Comparison of ENCODE assay signal across 14 cellular contexts in the genomic region with DNA sequence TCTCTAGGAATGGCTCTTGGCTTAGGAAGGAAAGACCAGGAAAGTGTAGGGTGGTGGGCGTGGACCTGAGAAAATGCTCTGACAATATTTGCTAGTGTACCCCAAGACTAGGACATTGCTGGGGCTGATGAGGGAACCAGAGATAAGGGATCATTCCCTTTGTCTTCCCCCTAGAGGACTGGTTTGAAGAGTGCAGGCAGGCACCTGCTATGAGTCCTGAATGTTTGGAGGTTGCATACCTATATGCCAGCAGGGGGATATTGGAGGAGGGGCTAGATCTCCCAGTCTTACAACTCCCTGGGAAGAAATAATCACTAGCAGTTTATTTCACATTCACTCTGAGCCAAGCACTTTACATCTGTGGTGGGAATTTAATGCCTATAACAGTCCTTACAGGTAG. TPM values are rescaled to one million over a fixed set of nuclear protein-coding genes. Genes with fewer than 3 reads are reported as not detected.
DNase-seq lines count a peak whose midpoint lies in the region; ATAC-seq, FAIRE-seq and TF ChIP-seq lines count a peak whose summit lies in the region.
"Had no signal": no experiment of that assay in that cellular context is flagged by ENCODE, and none has a peak within 500 bp of the region (broad histone marks: within the 10 kb centered on the region; RNA-seq: fewer than 3 reads in every experiment).

No MANE protein-coding gene starts in this region.

- no peaks in the 10 kb centered on the region for H3K79me2 ChIP-seq in K562 (ENCODE audit: control insufficient read depth, insufficient read depth, low read length)

- ATAC-seq in K562, result peak; percentile 52
- peak; percentile 43 to 54 for ATAC-seq in naive thymus-derived CD8-positive, alpha-beta T cell
- ATAC-seq: stimulated activated effector memory CD8-positive, alpha-beta T cell treated with anti-CD3 and anti-CD28 coated beads, Interleukin-12 subunit alpha, Interleukin-12 subunit beta, amount 100 ng/mL, for 72 hours had no signal

- no peak overlapping the region for H2AFZ ChIP-seq in K562 (ENCODE audit: low read depth, low read length)

- H3K4me3 ChIP-seq in GM12875 (ENCODE audit: low read depth, low read length) (no peak overlapping the region), K562 (no peak overlapping the region), colonic mucosa (no peak overlapping the region)
- H3K4me3 ChIP-seq: transverse colon had no signal

- no peak for TF ChIP-seq EP300 in K562 (IDR thresholded peaks at IDR 0.05; ENCODE audit: low read length)

- in situ Hi-C loops in KBM-7 (cut with MboI; ENCODE audit: low pct_unique_long_range_greater_than_20kb, low sequenced_read_pairs), result no loop called here
- in situ Hi-C loops in K562 (cut with MboI), result no loop called here

- H3K4me2 ChIP-seq in K562 (ENCODE audit: insufficient read depth, low read length), result no peak overlapping the region
- H3K4me2 ChIP-seq: SK-N-SH had no signal

- H3K4me1 Mint-ChIP-seq in naive thymus-derived CD8-positive, alpha-beta T cell, result peaks cover 3 to 16% (median 5%) of the 10 kb centered on the region in 4 donors

- no peaks in the 10 kb centered on the region for H3K9me1 ChIP-seq in K562 (ENCODE audit: control insufficient read depth, insufficient read depth, low read length)

- POLR2A ChIA-PET in K562 (lab: Yijun Ruan, JAX), result no interaction called here
- POLR2A ChIA-PET in naive thymus-derived CD8-positive, alpha-beta T cell (lab: Charles Lee), result no interaction called here

- H3K36me3 ChIP-seq in K562 (ENCODE audit: control insufficient read depth, insufficient read depth, low read length), result no peaks in the 10 kb centered on the region
- H3K36me3 ChIP-seq in colonic mucosa, result no peaks in the 10 kb centered on the region
- H3K36me3 ChIP-seq: transverse colon had no signal

- peaks cover 9 to 15% of the 10 kb centered on the region in 2 experiments; a peak in 4 of 5 replicates for H3K4me1 ChIP-seq in K562 (replicated peaks in 1 of 2; ENCODE audit: control insufficient read depth in 2 of 2, insufficient read depth in 2 of 2, low read length in 2 of 2)
- no peaks in the 10 kb centered on the region for H3K4me1 ChIP-seq in colonic mucosa

- WGBS in K562 (ENCODE audit: insufficient coverage, low coverage, missing lambda C conversion rate), result 0% methylated on average over 1 of the region's 1 CpG

- no peak overlapping the region for H3K4me3 Mint-ChIP-seq in naive thymus-derived CD8-positive, alpha-beta T cell
- H3K4me3 Mint-ChIP-seq: memory B cell; stimulated activated effector memory CD8-positive, alpha-beta T cell treated with anti-CD3 and anti-CD28 coated beads, Interleukin-12 subunit alpha, Interleukin-12 subunit beta, amount 100 ng/mL, for 72 hours had no signal

- H3K36me3 Mint-ChIP-seq in naive thymus-derived CD8-positive, alpha-beta T cell, result no peaks in the 10 kb centered on the region
- H3K36me3 Mint-ChIP-seq: stimulated activated effector memory CD8-positive, alpha-beta T cell treated with anti-CD3 and anti-CD28 coated beads, Interleukin-12 subunit alpha, Interleukin-12 subunit beta, amount 100 ng/mL, for 72 hours had no signal

- FAIRE-seq in K562 (lab: Jason Lieb, UNC), result no peak
- FAIRE-seq: G401.6 had no signal

- H3K27ac ChIP-seq in K562 (ENCODE audit: extremely low read depth, low read depth, low read length), result no peak overlapping the region
- no peak overlapping the region for H3K27ac ChIP-seq in colonic mucosa
- H3K27ac ChIP-seq: transverse colon had no signal

- H4K20me1 ChIP-seq in K562 (replicated peaks; ENCODE audit: control insufficient read depth, insufficient read depth, low read length), result no peaks in the 10 kb centered on the region

- DNase-seq in KBM-7 (peak; percentile 14), K562 (ENCODE audit: extremely low read depth in 1 of 4, low spot score in 3 of 4) (peak in 3 of 4 experiments; percentile 22 to 47 (median 37)), colonic mucosa (no peak), NCI-H345 (lab: John Stamatoyannopoulos, UW) (no peak), islet precursor cell (no peak)
- DNase-seq in naive thymus-derived CD8-positive, alpha-beta T cell, result no peak
- DNase-seq: activated gamma-delta T cell treated with Interleukin-2 at 50 U/mL for 16 hours; SK-N-SH; stimulated activated CD4-positive, alpha-beta T cell treated with anti-CD3 and anti-CD28 coated beads, Interleukin-4, amount 100 ng/mL, for 4 hours; transverse colon had no signal

- TF ChIP-seq POLR2A in K562 (conservative IDR thresholded peaks at IDR 0.05), result no peak

- intact Hi-C loops in K562 (cut with micrococcal nuclease), result no loop called here
- intact Hi-C loops in colonic mucosa (cut with DNase I), result no loop called here

- no peak overlapping the region for H3K27ac Mint-ChIP-seq in naive thymus-derived CD8-positive, alpha-beta T cell
- H3K27ac Mint-ChIP-seq: memory B cell; stimulated activated effector memory CD8-positive, alpha-beta T cell treated with anti-CD3 and anti-CD28 coated beads, Interleukin-12 subunit alpha, Interleukin-12 subunit beta, amount 100 ng/mL, for 72 hours had no signal

- no TSS peak for BruUV-seq in K562 (replicated peaks; lab: Mats Ljungman, UMichigan)

- no peak overlapping the region for H3K9ac ChIP-seq in K562 (ENCODE audit: insufficient read depth in 1 of 2, low read depth in 2 of 2, low read length in 2 of 2)
- no peak overlapping the region for H3K9ac ChIP-seq in colonic mucosa (ENCODE audit: low read depth in 2 of 2, low read length in 2 of 2)
- H3K9ac ChIP-seq: SK-N-SH had no signal

- H3K9me3 ChIP-seq in K562 (replicated peaks; ENCODE audit: control insufficient read depth, insufficient read depth, low read depth, low read length) (no peaks in the 10 kb centered on the region), colonic mucosa (no peaks in the 10 kb centered on the region)
- H3K9me3 ChIP-seq: SK-N-SH, transverse colon had no signal

- TF ChIP-seq RAD21 in K562 (CRISPR knock-in tag; conservative IDR thresholded peaks at IDR 0.05 in 1 of 2, IDR thresholded peaks at IDR 0.05 in 1 of 2), result no peak

- TF ChIP-seq CTCF in GM12875 (IDR thresholded peaks at IDR 0.05; ENCODE audit: borderline replicate concordance, insufficient read depth, low read depth, low read length), result peak; percentile 20; the same call in 1 of the 2 replicates
- TF ChIP-seq CTCF in K562 (IDR thresholded peaks at IDR 0.05 in 2 of 3, conservative IDR thresholded peaks at IDR 0.05 in 1 of 3; ENCODE audit: insufficient read depth in 2 of 3, low read depth in 1 of 3, low read length in 3 of 3), result peak; percentile 42 to 55 (median 43); a peak in 5 of 6 replicates
- TF ChIP-seq CTCF in colonic mucosa (IDR thresholded peaks at IDR 0.05), result no peak

- H3K27me3 ChIP-seq in K562 (ENCODE audit: control insufficient read depth in 2 of 2, insufficient read depth in 2 of 2, low read length in 2 of 2) (peaks cover 0 to 3% of the 10 kb centered on the region in 2 experiments; a peak in 2 of 5 replicates), colonic mucosa (no peaks in the 10 kb centered on the region)
- H3K27me3 ChIP-seq: transverse colon had no signal

- no peaks in the 10 kb centered on the region for H3K27me3 Mint-ChIP-seq in naive thymus-derived CD8-positive, alpha-beta T cell
- H3K27me3 Mint-ChIP-seq: memory B cell had no signal

- H3K9me3 Mint-ChIP-seq in naive thymus-derived CD8-positive, alpha-beta T cell, result no peaks in the 10 kb centered on the region
- H3K9me3 Mint-ChIP-seq: stimulated activated effector memory CD8-positive, alpha-beta T cell treated with anti-CD3 and anti-CD28 coated beads, Interleukin-12 subunit alpha, Interleukin-12 subunit beta, amount 100 ng/mL, for 72 hours had no signal

- CTCF ChIA-PET in K562 (lab: Yijun Ruan, JAX; ENCODE audit: low intra/inter-chr PET ratio), result no interaction called here

RNA-seq across cellular contexts. Expression of a gene that starts 6.0 kb away (rescaled TPM):
- 15.5 and 25.6 TPM in 2 replicates for total RNA-seq in K562 (2011; cell fraction: chromatin; rRNA removed; ENCODE audit: low replicate concordance)
- total RNA-seq in K562 (2011; cell fraction: nucleolus; rRNA removed), result 14.5 and 15.4 TPM in 2 replicates
- total RNA-seq in K562 (2011; cell fraction: nucleoplasm; rRNA removed), result 19.9 and 25.6 TPM in 2 replicates
- total RNA-seq in K562 (2014; rRNA removed), result 10.0 and 11.1 TPM in 2 replicates
- 19.4 and 20.4 TPM in 2 replicates for total RNA-seq in K562 (2014; rRNA removed; fragmentation: Illumina TruSeq; extraction: Trizol)
- 16.4 and 18.6 TPM in 2 replicates for total RNA-seq in K562 (2015; rRNA removed; fragmentation: Illumina TruSeq; extraction: Trizol)
- 18.6 and 19.4 TPM in 2 replicates for total RNA-seq in K562 (2021)
- 6.5 and 8.7 TPM in 2 replicates for polyA plus RNA-seq in K562 (2011; rRNA removed)
- 4.9 and 5.4 TPM in 2 replicates for polyA plus RNA-seq in K562 (2011; cell fraction: cytosol; rRNA removed)
- 4.2 and 4.4 TPM in 2 replicates for polyA plus RNA-seq in K562 (2011; cell fraction: nucleus; rRNA removed)
- polyA plus RNA-seq in K562 (2012), result 8.6 and 11.1 TPM in 2 replicates
- 11.8 and 14.7 TPM in 2 replicates for polyA plus RNA-seq in K562 (2014; fragmentation: Illumina TruSeq; extraction: Trizol)
- 10 to 100 TPM; 10.6 to 12.3 TPM for polyA plus RNA-seq in K562 (2014; fragmentation: Nextera tagmentation; extraction: Ambion mirVana)
- 7.8 and 8.0 TPM in 2 replicates for polyA plus RNA-seq in K562 (2014; rRNA removed)
- 14.0 and 16.5 TPM in 2 replicates for polyA minus RNA-seq in K562 (2011; rRNA and poly(A)+ RNA removed)
- 4.9 and 9.2 TPM in 2 replicates for polyA minus RNA-seq in K562 (2011; cell fraction: cytosol; rRNA and poly(A)+ RNA removed)
- 19.5 and 31.8 TPM in 2 replicates for polyA minus RNA-seq in K562 (2011; cell fraction: nucleus; rRNA and poly(A)+ RNA removed)
- total RNA-seq in naive thymus-derived CD8-positive, alpha-beta T cell, result 10 to 100 TPM; 31.4 to 36.2 TPM
- polyA plus RNA-seq in naive thymus-derived CD8-positive, alpha-beta T cell, result 10 to 100 TPM; 11.6 to 18.7 (median 15.5) TPM
- total RNA-seq in colonic mucosa, result 100 to 1,000 TPM in 1 of 2 donors, 10 to 100 TPM in 1; 80.7 to 167 TPM

RNA-seq across cellular contexts. Expression of a gene that starts 23.0 kb away (rescaled TPM):
- 24.3 and 26.2 TPM in 2 replicates for total RNA-seq in K562 (2011; cell fraction: chromatin; rRNA removed; ENCODE audit: low replicate concordance)
- 10.3 and 16.3 TPM in 2 replicates for total RNA-seq in K562 (2011; cell fraction: nucleolus; rRNA removed)
- 15.6 and 17.2 TPM in 2 replicates for total RNA-seq in K562 (2011; cell fraction: nucleoplasm; rRNA removed)
- 36.1 and 58.6 TPM in 2 replicates for total RNA-seq in K562 (2014; rRNA removed)
- 30.1 and 31.6 TPM in 2 replicates for total RNA-seq in K562 (2014; rRNA removed; fragmentation: Illumina TruSeq; extraction: Trizol)
- total RNA-seq in K562 (2015; rRNA removed; fragmentation: Illumina TruSeq; extraction: Trizol), result 33.2 and 34.7 TPM in 2 replicates
- total RNA-seq in K562 (2021), result 33.0 and 34.8 TPM in 2 replicates
- 36.0 and 38.5 TPM in 2 replicates for polyA plus RNA-seq in K562 (2011; rRNA removed)
- polyA plus RNA-seq in K562 (2011; cell fraction: cytosol; rRNA removed), result 22.8 and 39.6 TPM in 2 replicates
- polyA plus RNA-seq in K562 (2011; cell fraction: nucleus; rRNA removed), result 40.2 and 52.5 TPM in 2 replicates
- polyA plus RNA-seq in K562 (2012), result 32.5 and 34.3 TPM in 2 replicates
- polyA plus RNA-seq in K562 (2014; fragmentation: Illumina TruSeq; extraction: Trizol), result 24.7 and 38.7 TPM in 2 replicates
- polyA plus RNA-seq in K562 (2014; fragmentation: Nextera tagmentation; extraction: Ambion mirVana), result 10 to 100 TPM; 17.0 to 22.5 TPM
- 33.5 and 41.7 TPM in 2 replicates for polyA plus RNA-seq in K562 (2014; rRNA removed)
- polyA minus RNA-seq in K562 (2011; rRNA and poly(A)+ RNA removed), result 12.1 and 14.3 TPM in 2 replicates
- polyA minus RNA-seq in K562 (2011; cell fraction: cytosol; rRNA and poly(A)+ RNA removed), result 19.7 and 21.9 TPM in 2 replicates
- 13.2 and 14.4 TPM in 2 replicates for polyA minus RNA-seq in K562 (2011; cell fraction: nucleus; rRNA and poly(A)+ RNA removed)
- total RNA-seq in naive thymus-derived CD8-positive, alpha-beta T cell, result 10 to 100 TPM; 48.7 to 52.5 TPM
- polyA plus RNA-seq in naive thymus-derived CD8-positive, alpha-beta T cell, result 10 to 100 TPM; 15.3 to 28.7 (median 22.4) TPM
- 10 to 100 TPM; 11.3 to 19.9 TPM for total RNA-seq in colonic mucosa

Comparison
In these comparisons a context has a peak if more than half of its experiments do, and no peak if none do; other contexts are left out.
1. DNase-seq: peak in KBM-7 (single experiment) and K562 (3 of 4); none in naive thymus-derived CD8-positive, alpha-beta T cell (0 of 10), colonic mucosa (single experiment), NCI-H345 (single experiment) and islet precursor cell (single experiment).